ENCODE assay signal across 9 cellular contexts in the genomic region with DNA sequence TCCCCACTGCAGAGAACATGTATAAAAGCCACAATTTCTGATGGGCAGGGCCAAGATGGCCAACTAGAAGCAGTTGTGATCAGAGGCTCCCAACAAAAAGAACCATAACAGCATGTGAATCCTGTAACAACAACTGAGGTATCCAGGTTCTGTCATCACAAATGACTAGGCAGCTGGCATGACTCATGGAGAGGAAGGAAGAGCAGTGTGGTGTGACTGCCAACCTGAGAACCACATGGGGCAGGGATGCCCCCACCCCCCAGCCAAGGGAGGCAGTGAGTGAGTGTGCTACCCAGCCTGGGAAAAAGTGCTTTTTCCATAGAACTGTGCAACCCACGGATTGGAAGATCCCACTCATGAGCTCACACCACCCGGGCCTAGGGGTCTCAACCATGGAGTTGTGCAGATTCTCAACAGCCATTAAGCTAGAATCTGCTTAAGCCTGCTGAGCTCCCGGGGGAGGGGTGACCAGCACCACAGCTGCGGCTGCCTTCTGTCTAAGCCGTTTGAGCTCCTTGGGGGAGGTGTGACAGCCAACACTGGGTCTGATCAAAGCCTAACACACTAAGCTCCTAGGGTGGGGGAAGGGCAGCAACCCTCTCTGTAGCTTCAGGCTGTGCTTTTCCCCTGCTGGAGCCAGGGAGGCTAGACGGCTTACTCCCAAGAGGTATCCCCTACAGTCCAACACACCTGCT.
DNase-seq lines count a peak whose midpoint lies in the region; ATAC-seq and TF ChIP-seq lines count a peak whose summit lies in the region.
"Had no signal": no experiment of that assay in that cellular context is flagged by ENCODE, and none has a peak within 500 bp of the region (broad histone marks: within the 10 kb centered on the region; RNA-seq: fewer than 3 reads in every experiment).

No MANE protein-coding gene starts in this region.

- no peak overlapping the region for H3K23ac ChIP-seq in mesendoderm (ENCODE audit: low read length)

- no peak overlapping the region for H3K4ac ChIP-seq in mesendoderm (ENCODE audit: low read depth, low read length)

- DNase-seq in CD8-positive, alpha-beta T cell = peak in 4 of 7 experiments; percentile 7 to 25 (median 11)
- peak; percentile 60 for DNase-seq in activated CD8-positive, alpha-beta memory T cell treated with anti-CD3 and anti-CD28 coated beads, Interleukin-2, amount 10 ng/mL, durations not matched to agents 7 days and 5 days
- DNase-seq in mesendoderm (peak; percentile 89), left cardiac atrium (no peak), testis (no peak), hippocampal formation (lab: John Stamatoyannopoulos, UW) (no peak)

- H4K8ac ChIP-seq in mesendoderm (ENCODE audit: low read depth, low read length) = no peak overlapping the region

- no peaks in the 10 kb centered on the region for H3K36me3 ChIP-seq in CD8-positive, alpha-beta T cell (ENCODE audit: insufficient read depth, low read length)
- no peaks in the 10 kb centered on the region for H3K36me3 ChIP-seq in KOPT-K1 (ENCODE audit: insufficient read depth, low read length)
- no peaks in the 10 kb centered on the region for H3K36me3 ChIP-seq in mesendoderm (ENCODE audit: control insufficient read depth, insufficient read depth, low read length)
- H3K36me3 ChIP-seq in testis (ENCODE audit: low read depth, missing control alignments) = no peaks in the 10 kb centered on the region

- H4K5ac ChIP-seq in mesendoderm (ENCODE audit: low read length) = no peak overlapping the region

- no peak overlapping the region for H3K27ac ChIP-seq in CD8-positive, alpha-beta T cell (ENCODE audit: low read depth, low read length)
- H3K27ac ChIP-seq in KOPT-K1 (ENCODE audit: low read depth, low read length, poor library complexity, severe bottlenecking) = peak overlapping the region; percentile 83
- H3K27ac ChIP-seq in mesendoderm (ENCODE audit: low read depth, low read length) = no peak overlapping the region
- no peak overlapping the region for H3K27ac ChIP-seq in testis

- H2BK120ac ChIP-seq in mesendoderm (ENCODE audit: low read depth, low read length) = no peak overlapping the region

- H3K9me3 Mint-ChIP-seq in CD8-positive, alpha-beta T cell = peaks cover 16% of the 10 kb centered on the region
- peaks cover 2% of the 10 kb centered on the region for H3K9me3 Mint-ChIP-seq in activated CD8-positive, alpha-beta memory T cell treated with anti-CD3 and anti-CD28 coated beads, Interleukin-2, amount 10 ng/mL, durations not matched to agents 7 days and 5 days (ENCODE audit: low read depth)

- no peak overlapping the region for H3K4me2 ChIP-seq in mesendoderm (ENCODE audit: low read length)

- intact Hi-C loops in CD8-positive, alpha-beta T cell (cut with DNase I, micrococcal nuclease) = no loop called here
- intact Hi-C loops in left cardiac atrium (cut with DNase I) (no loop called here), testis (cut with DNase I; ENCODE audit: low total_unique reads) (no loop called here)

- ATAC-seq in CD8-positive, alpha-beta T cell = peak; percentile 69
- ATAC-seq in activated CD8-positive, alpha-beta memory T cell treated with anti-CD3 and anti-CD28 coated beads, Interleukin-2, amount 10 ng/mL, durations not matched to agents 7 days and 5 days = peak; percentile 75
- ATAC-seq in left cardiac atrium (no peak), GM19035 (IDR thresholded peaks at IDR 0.05; ENCODE audit: unreplicated experiment) (no peak)

- H3K9ac ChIP-seq in mesendoderm (ENCODE audit: low read length) = no peak overlapping the region

- CTCF ChIA-PET in CD8-positive, alpha-beta T cell (lab: Charles Lee) = no interaction called here
- CTCF ChIA-PET in activated CD8-positive, alpha-beta memory T cell treated with anti-CD3 and anti-CD28 coated beads, Interleukin-2, amount 10 ng/mL, durations not matched to agents 7 days and 5 days (lab: Charles Lee) = interaction anchor here (1.5 kb wide), 1 partner anchor 15 kb away, joined by 3 read pairs; no protein-coding TSS in a partner anchor

- H3K27me3 Mint-ChIP-seq in CD8-positive, alpha-beta T cell (ENCODE audit: low read depth) = no peaks in the 10 kb centered on the region
- no peaks in the 10 kb centered on the region for H3K27me3 Mint-ChIP-seq in activated CD8-positive, alpha-beta memory T cell treated with anti-CD3 and anti-CD28 coated beads, Interleukin-2, amount 10 ng/mL, durations not matched to agents 7 days and 5 days
- H3K27me3 Mint-ChIP-seq: naive thymus-derived CD8-positive, alpha-beta T cell had no signal

- WGBS in mesendoderm (ENCODE audit: extremely low coverage, insufficient coverage, low lambda C conversion rate) = no CpG with 5 or more reads among the region's 6 CpGs
- WGBS in testis, 2 donors = 49 to 59% methylated on average over 5 to 6 of the region's 6 CpGs

- no peak overlapping the region for H3K27ac Mint-ChIP-seq in CD8-positive, alpha-beta T cell
- peak overlapping the region; percentile 45 for H3K27ac Mint-ChIP-seq in activated CD8-positive, alpha-beta memory T cell treated with anti-CD3 and anti-CD28 coated beads, Interleukin-2, amount 10 ng/mL, durations not matched to agents 7 days and 5 days

- no peaks in the 10 kb centered on the region for H3K79me2 ChIP-seq in mesendoderm (ENCODE audit: control insufficient read depth, insufficient read depth, low read length)

- no peaks in the 10 kb centered on the region for H3K27me3 ChIP-seq in CD8-positive, alpha-beta T cell (ENCODE audit: insufficient read depth, low read length)
- H3K27me3 ChIP-seq in mesendoderm (ENCODE audit: insufficient read depth, low read length, poor library complexity) (no peaks in the 10 kb centered on the region), testis (no peaks in the 10 kb centered on the region)

- H3K4me3 Mint-ChIP-seq in CD8-positive, alpha-beta T cell = no peak overlapping the region
- no peak overlapping the region for H3K4me3 Mint-ChIP-seq in activated CD8-positive, alpha-beta memory T cell treated with anti-CD3 and anti-CD28 coated beads, Interleukin-2, amount 10 ng/mL, durations not matched to agents 7 days and 5 days

- no peak overlapping the region for H3K18ac ChIP-seq in mesendoderm (ENCODE audit: low read length)

- H3K79me1 ChIP-seq in mesendoderm (ENCODE audit: low read length) = no peaks in the 10 kb centered on the region

- no peak overlapping the region for H3K4me3 ChIP-seq in CD8-positive, alpha-beta T cell (ENCODE audit: low read depth, low read length)
- no peak overlapping the region for H3K4me3 ChIP-seq in mesendoderm (ENCODE audit: low read length)
- no peak overlapping the region for H3K4me3 ChIP-seq in testis

- H2AK5ac ChIP-seq in mesendoderm (ENCODE audit: low read length) = no peak overlapping the region

- no peak overlapping the region for H2BK15ac ChIP-seq in mesendoderm (replicated peaks; ENCODE audit: low read depth)

- H3K4me1 Mint-ChIP-seq in CD8-positive, alpha-beta T cell (ENCODE audit: low read depth) = peaks cover 2% of the 10 kb centered on the region
- peaks cover 15% of the 10 kb centered on the region for H3K4me1 Mint-ChIP-seq in activated CD8-positive, alpha-beta memory T cell treated with anti-CD3 and anti-CD28 coated beads, Interleukin-2, amount 10 ng/mL, durations not matched to agents 7 days and 5 days

- TF ChIP-seq POLR2A in testis (IDR thresholded peaks at IDR 0.05) = no peak

- H3K36me3 Mint-ChIP-seq in CD8-positive, alpha-beta T cell = peaks cover 2% of the 10 kb centered on the region
- H3K36me3 Mint-ChIP-seq in activated CD8-positive, alpha-beta memory T cell treated with anti-CD3 and anti-CD28 coated beads, Interleukin-2, amount 10 ng/mL, durations not matched to agents 7 days and 5 days = peaks cover 12% of the 10 kb centered on the region

- TF ChIP-seq CTCF in CD8-positive, alpha-beta T cell (IDR thresholded peaks at IDR 0.05) = no peak
- no peak for TF ChIP-seq CTCF in testis (IDR thresholded peaks at IDR 0.05)

- peaks cover 8% of the 10 kb centered on the region for H3K4me1 ChIP-seq in CD8-positive, alpha-beta T cell (ENCODE audit: insufficient read depth, low read length)
- H3K4me1 ChIP-seq in mesendoderm (ENCODE audit: control insufficient read depth, low read depth, low read length) (no peaks in the 10 kb centered on the region), testis (no peaks in the 10 kb centered on the region)

- no peaks in the 10 kb centered on the region for H3K9me3 ChIP-seq in CD8-positive, alpha-beta T cell (ENCODE audit: low read length)
- H3K9me3 ChIP-seq in KOPT-K1 (ENCODE audit: insufficient read depth, low read length, poor library complexity, severe bottlenecking) (peaks cover 72% of the 10 kb centered on the region), testis (no peaks in the 10 kb centered on the region)

- POLR2A ChIA-PET in CD8-positive, alpha-beta T cell (lab: Charles Lee) = interaction anchor here (0.9 kb wide), 1 partner anchor 244 kb away, joined by 3 read pairs; no protein-coding TSS in a partner anchor

- H3K56ac ChIP-seq in mesendoderm (ENCODE audit: low read length) = no peak overlapping the region

- no peak overlapping the region for H2BK5ac ChIP-seq in mesendoderm (ENCODE audit: low read length)

Comparison
In these comparisons a context has a peak if more than half of its experiments do, and no peak if none do; other contexts are left out.
1. ATAC-seq: peak in CD8-positive, alpha-beta T cell (single experiment) and activated CD8-positive, alpha-beta memory T cell treated with anti-CD3 and anti-CD28 coated beads, Interleukin-2, amount 10 ng/mL, durations not matched to agents 7 days and 5 days (single experiment); none in left cardiac atrium (0 of 2) and GM19035 (single experiment).
2. DNase-seq: peak in CD8-positive, alpha-beta T cell (4 of 7), activated CD8-positive, alpha-beta memory T cell treated with anti-CD3 and anti-CD28 coated beads, Interleukin-2, amount 10 ng/mL, durations not matched to agents 7 days and 5 days (single experiment) and mesendoderm (single experiment); none in left cardiac atrium (single experiment), testis (single experiment) and hippocampal formation (0 of 2).